In the genomic region with DNA sequence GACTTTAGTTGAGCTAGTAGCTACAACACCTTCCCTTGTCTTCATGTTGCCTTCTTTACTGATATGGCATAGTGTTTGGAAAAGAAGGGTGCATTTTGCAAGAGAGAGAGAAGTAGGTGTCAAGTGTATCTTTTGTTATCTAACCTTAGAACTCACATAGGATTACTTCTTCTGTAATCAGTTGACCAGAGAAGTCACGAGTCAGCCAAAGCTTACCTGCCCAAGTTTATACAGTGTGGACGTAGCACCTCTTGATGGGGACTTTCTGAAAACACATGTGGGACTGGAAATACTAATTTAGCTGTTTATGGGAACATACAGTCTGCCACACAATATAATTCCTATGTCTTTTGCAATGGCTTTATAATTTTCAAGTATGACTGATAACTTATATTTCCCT, we compare ENCODE assay signal across 32 cellular contexts. TPM values are rescaled to one million over a fixed set of nuclear protein-coding genes. Genes with fewer than 3 reads are reported as not detected.
DNase-seq lines count a peak whose midpoint lies in the region; ATAC-seq, FAIRE-seq and TF ChIP-seq lines count a peak whose summit lies in the region.
"Had no signal": no experiment of that assay in that cellular context is flagged by ENCODE, and none has a peak within 500 bp of the region (broad histone marks: within the 10 kb centered on the region; RNA-seq: fewer than 3 reads in every experiment).

No MANE protein-coding gene starts in this region.

- WGBS in heart right ventricle, 2 donors = 38 to 52% methylated on average over 2 of the region's 2 CpGs
- WGBS in thyroid gland, 2 donors = 25% methylated on average over 2 of the region's 2 CpGs
- 34 to 45% (median 40%) methylated on average over 2 of the region's 2 CpGs for WGBS in heart left ventricle, 4 donors

- no peak for FAIRE-seq in kidney (lab: Jason Lieb, UNC)
- FAIRE-seq: A204.1 had no signal

- H3K27ac ChIP-seq in heart right ventricle (no peak overlapping the region), kidney (ENCODE audit: low read depth in 2 of 2, low read length in 2 of 2) (peak overlapping the region in 1 of 2 donors; percentile 23), thyroid gland (no peak overlapping the region), heart left ventricle (no peak overlapping the region)
- H3K27ac ChIP-seq: ascending aorta, esophagus muscularis mucosa, gastrocnemius medialis, ovary, SJCRH30 had no signal

- peak; percentile 12 for ATAC-seq in Right ventricle myocardium superior (ENCODE audit: poor library complexity)
- no peak for ATAC-seq in heart right ventricle
- ATAC-seq in GM21717 (IDR thresholded peaks at IDR 0.05; ENCODE audit: unreplicated experiment) = no peak
- ATAC-seq in GM21390 (IDR thresholded peaks at IDR 0.05; ENCODE audit: unreplicated experiment) = no peak
- no peak for ATAC-seq in heart left ventricle
- ATAC-seq: activated CD8-positive, alpha-beta T cell treated with anti-CD3 and anti-CD28 coated beads, Interleukin-2, amount 10 ng/mL, durations not matched to agents 7 days and 5 days; gastrocnemius medialis had no signal

- H3K27me3 ChIP-seq in heart right ventricle (peaks cover 0 to 2% (median 0%) of the 10 kb centered on the region in 7 donors), thyroid gland (no peaks in the 10 kb centered on the region), heart left ventricle (no peaks in the 10 kb centered on the region)
- H3K27me3 ChIP-seq: ascending aorta, esophagus muscularis mucosa, gastrocnemius medialis, ovary, SJCRH30 had no signal

- no peak for DNase-seq in Right ventricle myocardium superior
- DNase-seq in heart right ventricle = no peak
- DNase-seq in SW480 (ENCODE audit: low spot score) = peak; percentile 0
- DNase-seq in kidney = no peak
- peak; percentile 33 to 35 for DNase-seq in thyroid gland
- DNase-seq in heart left ventricle = no peak
- DNase-seq: activated CD4-positive, CD25-positive, alpha-beta regulatory T cell treated with anti-CD3 and anti-CD28 coated beads, Interleukin-2, amount 50 U/mL, for 72 hours; activated CD8-positive, alpha-beta T cell treated with anti-CD3 and anti-CD28 coated beads, Interleukin-2, amount 10 ng/mL, durations not matched to agents 7 days and 5 days; activated effector memory CD4-positive, alpha-beta T cell treated with Interleukin-2 at 50 U/mL for 16 hours; activated naive CD8-positive, alpha-beta T cell treated with anti-CD3 and anti-CD28 coated beads, Interleukin-2, amount 10 ng/mL, durations not matched to agents 7 days and 5 days; activated T-cell treated with anti-CD3 and anti-CD28 coated beads for 4 hours; caudate nucleus; CD8-positive, alpha-beta memory T cell; cortex of kidney; DMS79; gastrocnemius medialis; GDM1; hypothalamus; NCI-H1092; NCI-H1694 treated with DMSO at 0.1 percent for 48 hours; ovary; retina; SJCRH30; stimulated activated CD4-positive, alpha-beta T cell treated with anti-CD3 and anti-CD28 coated beads, Interleukin-2, amount 100 ng/mL, for 24 hours; T-helper 1 cell; trophoblast cell had no signal

- H3K9me3 ChIP-seq in heart right ventricle (no peaks in the 10 kb centered on the region), kidney (ENCODE audit: control insufficient read depth in 1 of 2, low read length in 2 of 2) (no peaks in the 10 kb centered on the region), thyroid gland (no peaks in the 10 kb centered on the region), heart left ventricle (no peaks in the 10 kb centered on the region)
- H3K9me3 ChIP-seq: ascending aorta, esophagus muscularis mucosa, gastrocnemius medialis, ovary, SJCRH30 had no signal

- H3K4me3 ChIP-seq in heart right ventricle = no peak overlapping the region
- no peak overlapping the region for H3K4me3 ChIP-seq in kidney (ENCODE audit: low read length in 2 of 2)
- H3K4me3 ChIP-seq in thyroid gland (replicated peaks in 1 of 3) = no peak overlapping the region
- H3K4me3 ChIP-seq in heart left ventricle = no peak overlapping the region
- H3K4me3 ChIP-seq: ascending aorta, esophagus muscularis mucosa, gastrocnemius medialis, ovary, SJCRH30, smooth muscle cell had no signal

- TF ChIP-seq CTCF in heart right ventricle (IDR thresholded peaks at IDR 0.05) (no peak), kidney (IDR thresholded peaks at IDR 0.05; ENCODE audit: borderline replicate concordance, extremely low read depth, insufficient read depth) (peak; percentile 15), thyroid gland (IDR thresholded peaks at IDR 0.05) (peak in 3 of 6 experiments; percentile 27 to 42 (median 41)), heart left ventricle (IDR thresholded peaks at IDR 0.05) (no peak)

- H3K4me1 ChIP-seq in heart right ventricle (peaks cover 0 to 4% (median 0%) of the 10 kb centered on the region in 9 donors), kidney (ENCODE audit: control insufficient read depth in 1 of 2, insufficient read depth in 1 of 2, low read depth in 1 of 2, low read length in 2 of 2) (no peaks in the 10 kb centered on the region), thyroid gland (no peaks in the 10 kb centered on the region), heart left ventricle (peaks cover 0 to 5% (median 0%) of the 10 kb centered on the region in 12 donors)
- H3K4me1 ChIP-seq: ascending aorta, esophagus muscularis mucosa, gastrocnemius medialis, SJCRH30 had no signal

- intact Hi-C loops in Right ventricle myocardium superior (cut with DNase I) (no loop called here), heart right ventricle (cut with DNase I) (loop anchor here in 2 of 10 donors (5.0 kb wide), 1 partner anchor 267 kb away; no protein-coding TSS in a partner anchor), kidney (cut with DNase I) (no loop called here), thyroid gland (cut with DNase I) (no loop called here), heart left ventricle (cut with DNase I) (loop anchor here in 7 of 10 donors (5.0 to 10.0 kb wide), 3 partner anchors 260 to 270 kb away; no protein-coding TSS in a partner anchor)

- H3K36me3 ChIP-seq in heart right ventricle (no peaks in the 10 kb centered on the region), kidney (ENCODE audit: control insufficient read depth in 1 of 2, insufficient read depth in 2 of 2, low read length in 2 of 2) (no peaks in the 10 kb centered on the region), thyroid gland (no peaks in the 10 kb centered on the region), heart left ventricle (no peaks in the 10 kb centered on the region)
- H3K36me3 ChIP-seq: ascending aorta, esophagus muscularis mucosa, gastrocnemius medialis, ovary, SJCRH30 had no signal

- no peak for TF ChIP-seq POLR2A in thyroid gland (IDR thresholded peaks at IDR 0.05)
- no peak for TF ChIP-seq POLR2A in heart left ventricle (IDR thresholded peaks at IDR 0.05)

- H3K9ac ChIP-seq in kidney (ENCODE audit: low read length in 2 of 2) = no peak overlapping the region

RNA-seq across cellular contexts. Expression of a gene that starts 56.0 kb away (rescaled TPM):
- total RNA-seq in Right ventricle myocardium superior (0.05 TPM), heart right ventricle (under 1 TPM in 2 of 10 donors, not detected in 8; 0.09 to 0.13 TPM), kidney (42.2 TPM), thyroid gland (10 to 100 TPM in 3 of 4 donors, 1 to 10 TPM in 1; 7.8 to 21.0 (median 13.6) TPM), heart left ventricle (under 1 TPM in 3 of 9 donors, not detected in 6; 0.12 to 0.29 (median 0.14) TPM)
- polyA plus RNA-seq in heart right ventricle (under 1 TPM in 1 of 2 donors, not detected in 1; 0.04 TPM), kidney (ENCODE audit: insufficient read depth, low read depth, low replicate concordance) (20.0 TPM), heart left ventricle (under 1 TPM in 1 of 2 donors, not detected in 1; 0.03 TPM)
- total RNA-seq: activated CD8-positive, alpha-beta T cell treated with anti-CD3 and anti-CD28 coated beads, Interleukin-2, amount 10 ng/mL, durations not matched to agents 7 days and 5 days; ascending aorta; smooth muscle cell had no signal
- polyA plus RNA-seq: smooth muscle cell had no signal

Comparison
In these comparisons a context has a peak if more than half of its experiments do, and no peak if none do; other contexts are left out.
1. intact Hi-C loops: an anchor here in heart left ventricle (5.0 to 10.0 kb wide); none called in Right ventricle myocardium superior, kidney and thyroid gland.
2. DNase-seq: peak in SW480 (single experiment) and thyroid gland (2 of 2); none in Right ventricle myocardium superior (single experiment), heart right ventricle (0 of 2), kidney (single experiment) and heart left ventricle (0 of 5).